21 cellular contexts compared by ENCODE assay signal in genomic region chr2:48849770-48850169, GRCh38.
DNase-seq lines count a peak whose midpoint lies in the region; ATAC-seq, FAIRE-seq and TF ChIP-seq lines count a peak whose summit lies in the region.
"Had no signal": no experiment of that assay in that cellular context is flagged by ENCODE, and none has a peak within 500 bp of the region (broad histone marks: within the 10 kb centered on the region; RNA-seq: fewer than 3 reads in every experiment).

No MANE protein-coding gene starts in this region.

- H3K14ac ChIP-seq in IMR-90 (replicated peaks; ENCODE audit: low read depth, low read length) = peak overlapping the region; percentile 79

- H4K5ac ChIP-seq in IMR-90 (ENCODE audit: low read depth, low read length) = peak overlapping the region; percentile 97

- no peak for TF ChIP-seq CTCF in AG10803 (conservative IDR thresholded peaks at IDR 0.05; ENCODE audit: low read length)
- no peak for TF ChIP-seq CTCF in IMR-90 (conservative IDR thresholded peaks at IDR 0.05; ENCODE audit: low read depth, low read length)
- no peak for TF ChIP-seq CTCF in astrocyte of the spinal cord (IDR thresholded peaks at IDR 0.05; ENCODE audit: low read depth, low read length)
- no peak for TF ChIP-seq CTCF in keratinocyte (optimal IDR thresholded peaks at IDR 0.05 in 1 of 3, IDR thresholded peaks at IDR 0.05 in 1 of 3, conservative IDR thresholded peaks at IDR 0.05 in 1 of 3; ENCODE audit: extremely low read depth in 1 of 3, insufficient read depth in 2 of 3, low read length in 3 of 3)

- H4K91ac ChIP-seq in IMR-90 (ENCODE audit: insufficient read depth, low read depth, low read length) = peak overlapping the region; percentile 97

- H3K4ac ChIP-seq in IMR-90 (ENCODE audit: low read depth, low read length) = peak overlapping the region; percentile 85

- peak overlapping the region; percentile 99 for H2BK20ac ChIP-seq in IMR-90 (ENCODE audit: low read depth, low read length)

- DNase-seq in AG10803 (ENCODE audit: low read depth) = peak; percentile 54
- peak; percentile 92 for DNase-seq in IMR-90
- DNase-seq in astrocyte of the spinal cord (ENCODE audit: low read depth, low spot score) = peak; percentile 65
- peak; percentile 73 for DNase-seq in keratinocyte (ENCODE audit: low read depth, low spot score)
- no peak for DNase-seq in MV-4-11 (lab: John Stamatoyannopoulos, UW)
- DNase-seq in activated effector memory CD4-positive, alpha-beta T cell treated with anti-CD3 and anti-CD28 coated beads, Interleukin-2, amount 50 U/mL, for 16 hours = no peak
- no peak for DNase-seq in GM19240 (ENCODE audit: insufficient read length, low spot score)
- DNase-seq: activated CD4-positive, CD25-positive, alpha-beta regulatory T cell treated with anti-CD3 and anti-CD28 coated beads, Interleukin-2, amount 50 U/mL, for 72 hours; activated CD8-positive, alpha-beta memory T cell treated with anti-CD3 and anti-CD28 coated beads for 24 hours; CD8-positive, alpha-beta T cell; effector CD8-positive, alpha-beta T cell; H9; hypothalamus; left cardiac atrium; midbrain; NCI-H1092; NCI-H2107; NCI-H524 treated with DMSO at 0.1 percent for 48 hours had no signal

- H3K36me3 ChIP-seq in IMR-90 (ENCODE audit: control insufficient read depth, insufficient read depth, low read length) (no peaks in the 10 kb centered on the region), keratinocyte (ENCODE audit: control insufficient read depth in 2 of 2, extremely low read depth in 1 of 2, insufficient read depth in 2 of 2, low read length in 2 of 2) (no peaks in the 10 kb centered on the region)
- H3K36me3 ChIP-seq: neural progenitor cell had no signal

- dilution Hi-C loops in IMR-90 (cut with HindIII; ENCODE audit: low sequenced_read_pairs, unreplicated experiment) = no loop called here
- dilution Hi-C loops in keratinocyte (cut with MboI; ENCODE audit: extremely low pct_ligation_motif_present, low sequenced_read_pairs) = no loop called here

- WGBS in IMR-90 (ENCODE audit: extremely low coverage in 2 of 2, insufficient read length in 1 of 2), 2 experiments = no CpG with 5 or more reads among the region's 5 CpGs

- no peak for TF ChIP-seq POLR2A in IMR-90 (IDR thresholded peaks at IDR 0.05; ENCODE audit: low read depth, low read length)

- no peaks in the 10 kb centered on the region for H3K27me3 ChIP-seq in IMR-90 (ENCODE audit: control insufficient read depth, insufficient read depth, low read length)
- H3K27me3 ChIP-seq in keratinocyte (ENCODE audit: control insufficient read depth, extremely low read depth, insufficient read depth, low read length) = no peaks in the 10 kb centered on the region
- H3K27me3 ChIP-seq: neural progenitor cell had no signal

- H3K9ac ChIP-seq in IMR-90 (ENCODE audit: low read depth, low read length) (peak overlapping the region; percentile 39; the same call in 1 of the 2 replicates), keratinocyte (ENCODE audit: control insufficient read depth, extremely low read depth, insufficient read depth, low read length) (no peak overlapping the region)
- H3K9ac ChIP-seq: neural progenitor cell had no signal

- peak overlapping the region; percentile 92; the same call in 2 of the 3 replicates for H2BK15ac ChIP-seq in IMR-90 (ENCODE audit: low read depth, low read length)

- H3K23ac ChIP-seq in IMR-90 (ENCODE audit: low read depth, low read length) = peak overlapping the region; percentile 64

- CTCF ChIA-PET in IMR-90 (lab: Yijun Ruan, JAX) = interaction anchor here (0.6 to 0.7 kb wide), 2 partner anchors 134 to 198 kb away, joined by 3 read pairs; no protein-coding TSS in a partner anchor

- peak overlapping the region; percentile 97 for H2AK5ac ChIP-seq in IMR-90 (ENCODE audit: low read depth, low read length)

- peak overlapping the region; percentile 98 for H2BK5ac ChIP-seq in IMR-90 (ENCODE audit: low read depth, low read length, poor library complexity, severe bottlenecking)

- H4K20me1 ChIP-seq in IMR-90 (ENCODE audit: insufficient read depth, low read length) (no peaks in the 10 kb centered on the region), keratinocyte (ENCODE audit: control insufficient read depth, extremely low read depth, insufficient read depth, low read length) (no peaks in the 10 kb centered on the region)

- H3K18ac ChIP-seq in IMR-90 (ENCODE audit: low read depth, low read length) = peak overlapping the region; percentile 97

- H3K27ac ChIP-seq in IMR-90 (ENCODE audit: insufficient read depth, low read length) (peak overlapping the region; percentile 88), keratinocyte (ENCODE audit: control insufficient read depth, insufficient read depth, low read length) (peak overlapping the region; percentile 44)
- H3K27ac ChIP-seq: neural progenitor cell had no signal

- H4K8ac ChIP-seq in IMR-90 (ENCODE audit: low read depth in 2 of 2, low read length in 2 of 2) = peak overlapping the region; percentile 85 to 93

- H2BK120ac ChIP-seq in IMR-90 (ENCODE audit: low read depth, low read length) = peak overlapping the region; percentile 95

- peak; percentile 56 for ATAC-seq in IMR-90 (ENCODE audit: low read depth)
- no peak for ATAC-seq in GM21360 (IDR thresholded peaks at IDR 0.05; ENCODE audit: unreplicated experiment)
- ATAC-seq: CD8-positive, alpha-beta T cell; K562 had no signal

- H3K4me3 ChIP-seq in AG10803 (ENCODE audit: low read length) (no peak overlapping the region), IMR-90 (ENCODE audit: insufficient read depth, low read depth, low read length) (no peak overlapping the region), astrocyte of the spinal cord (ENCODE audit: low read depth, low read length) (no peak overlapping the region), keratinocyte (ENCODE audit: control insufficient read depth in 2 of 3, extremely low read depth in 1 of 3, insufficient read depth in 2 of 3, low read depth in 1 of 3, low read length in 3 of 3) (no peak overlapping the region)
- H3K4me3 ChIP-seq: K562, neural progenitor cell had no signal

- POLR2A ChIA-PET in IMR-90 (lab: Charles Lee; ENCODE audit: unreplicated experiment) = no interaction called here

- intact Hi-C loops in IMR-90 (cut with micrococcal nuclease) = no loop called here

- TF ChIP-seq RAD21 in IMR-90 (IDR thresholded peaks at IDR 0.05; ENCODE audit: low read length) = no peak

- H3K9me3 ChIP-seq in IMR-90 (ENCODE audit: control insufficient read depth, insufficient read depth, low read length) (no peaks in the 10 kb centered on the region), keratinocyte (ENCODE audit: control insufficient read depth, low read depth, low read length) (no peaks in the 10 kb centered on the region)

- H3K4me2 ChIP-seq in IMR-90 (ENCODE audit: low read depth, low read length) = peak overlapping the region; percentile 50; the same call in 1 of the 2 replicates
- H3K4me2 ChIP-seq in keratinocyte (ENCODE audit: control insufficient read depth, extremely low read depth, insufficient read depth, low read depth, low read length) = peak overlapping the region; percentile 8
- H3K4me2 ChIP-seq: neural progenitor cell had no signal

- no peak overlapping the region for H2AFZ ChIP-seq in IMR-90 (replicated peaks; ENCODE audit: low read length, poor library complexity)
- H2AFZ ChIP-seq in keratinocyte (ENCODE audit: control insufficient read depth, low read length) = no peak overlapping the region
- H2AFZ ChIP-seq: neural progenitor cell had no signal

- peaks cover 34% of the 10 kb centered on the region for H3K4me1 ChIP-seq in IMR-90 (ENCODE audit: control insufficient read depth, insufficient read depth, low read length)
- peaks cover 39% of the 10 kb centered on the region for H3K4me1 ChIP-seq in keratinocyte (ENCODE audit: control insufficient read depth, extremely low read depth, insufficient read depth, low read length)
- H3K4me1 ChIP-seq: neural progenitor cell had no signal

- H3K56ac ChIP-seq in IMR-90 (ENCODE audit: extremely low read depth, insufficient read depth, low read length) = peak overlapping the region; percentile 80

- in situ Hi-C loops in IMR-90 (cut with MboI; ENCODE audit: low sequenced_read_pairs) (loop anchor here (10.0 kb wide), 1 partner anchor 135 kb away; no protein-coding TSS in a partner anchor), astrocyte of the spinal cord (cut with HindIII; ENCODE audit: low sequenced_read_pairs) (no loop called here)

- no TSS peak for BruUV-seq in IMR-90 (replicated peaks; lab: Mats Ljungman, UMichigan)

- no peak overlapping the region for H2AK9ac ChIP-seq in IMR-90 (replicated peaks; ENCODE audit: low read depth, low read length, poor library complexity)

- no peaks in the 10 kb centered on the region for H3K79me2 ChIP-seq in keratinocyte (ENCODE audit: control insufficient read depth, insufficient read depth, low read length)

- peaks cover 12% of the 10 kb centered on the region for H3K9me1 ChIP-seq in IMR-90 (ENCODE audit: insufficient read depth, low read length)
- peaks cover 3% of the 10 kb centered on the region for H3K9me1 ChIP-seq in keratinocyte (ENCODE audit: control insufficient read depth, extremely low read depth, insufficient read depth, low read length)

- FAIRE-seq in keratinocyte (lab: Jason Lieb, UNC) = peak; percentile 63
- FAIRE-seq: K562 had no signal

- H3K79me1 ChIP-seq in IMR-90 (ENCODE audit: low read depth in 1 of 2, low read length in 2 of 2) = no peaks in the 10 kb centered on the region

TF ChIP-seq in IMR-90, 13 proteins besides CTCF, POLR2A, EP300 and RAD21:
- TF ChIP-seq NFE2L2 (IDR thresholded peaks at IDR 0.05; ENCODE audit: low read depth, low read length) = no peak
- peak; percentile 26 for TF ChIP-seq RCOR1 (IDR thresholded peaks at IDR 0.05; ENCODE audit: insufficient replicate concordance, low read length)
- no peak for TF ChIP-seq ELK1 (IDR thresholded peaks at IDR 0.05; ENCODE audit: borderline replicate concordance, low read depth, low read length)
- TF ChIP-seq FOS (IDR thresholded peaks at IDR 0.05; ENCODE audit: low read depth, low read length) = peak; percentile 80
- peak; percentile 94 for TF ChIP-seq CEBPB (IDR thresholded peaks at IDR 0.05; ENCODE audit: low read depth, low read length)
- no peak for TF ChIP-seq MAZ (IDR thresholded peaks at IDR 0.05; ENCODE audit: borderline replicate concordance, low read depth, low read length)
- TF ChIP-seq SMC3 (IDR thresholded peaks at IDR 0.05; ENCODE audit: low read depth, low read length) = no peak
- no peak for TF ChIP-seq RFX5 (IDR thresholded peaks at IDR 0.05; ENCODE audit: low read depth, low read length)
- TF ChIP-seq MXI1 (IDR thresholded peaks at IDR 0.05; ENCODE audit: borderline replicate concordance, low read depth, low read length) = no peak
TF ChIP-seq in IMR-90: peak in this region for 3.

Comparison
In these comparisons a context has a peak if more than half of its experiments do, and no peak if none do; other contexts are left out.
1. DNase-seq: peak in AG10803 (single experiment), IMR-90 (single experiment), astrocyte of the spinal cord (single experiment) and keratinocyte (single experiment); none in MV-4-11 (single experiment), activated effector memory CD4-positive, alpha-beta T cell treated with anti-CD3 and anti-CD28 coated beads, Interleukin-2, amount 50 U/mL, for 16 hours (single experiment) and GM19240 (single experiment).